9 cellular contexts compared by ENCODE assay signal in the genomic region with DNA sequence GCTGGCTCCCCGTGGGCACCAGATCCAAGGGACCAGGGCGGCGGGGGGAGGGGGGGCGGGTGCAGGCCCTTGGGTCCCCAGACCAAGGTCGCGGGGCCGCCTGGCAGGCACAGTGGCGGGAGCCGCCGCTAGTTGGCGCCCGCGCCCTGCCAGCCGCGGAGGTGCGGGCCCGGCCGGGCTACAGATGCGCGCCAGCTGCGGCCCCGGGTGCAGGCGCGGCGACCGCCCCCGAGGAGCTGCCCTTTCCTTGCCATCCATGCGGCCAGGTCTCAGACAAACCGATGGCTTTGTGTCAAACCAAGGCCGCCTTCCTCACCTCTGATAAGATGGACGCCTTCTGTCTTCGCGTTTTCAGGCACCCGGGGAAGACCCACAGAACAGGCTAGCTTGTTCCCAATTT. TPM values are rescaled to one million over a fixed set of nuclear protein-coding genes. Genes with fewer than 3 reads are reported as not detected.
DNase-seq lines count a peak whose midpoint lies in the region; ATAC-seq lines count a peak whose summit lies in the region.
"Had no signal": no experiment of that assay in that cellular context is flagged by ENCODE, and none has a peak within 500 bp of the region (broad histone marks: within the 10 kb centered on the region; RNA-seq: fewer than 3 reads in every experiment).

No MANE protein-coding gene starts in this region.

- H3K36me3 Mint-ChIP-seq in naive B cell, result peaks cover 0 to 4% of the 10 kb centered on the region in 2 donors

- peak overlapping the region; percentile 41 for H3K4me2 ChIP-seq in Karpas-422 (ENCODE audit: low read depth, low read length, poor library complexity, severe bottlenecking)

- peak overlapping the region; percentile 34 to 72 (median 60) for H3K4me3 Mint-ChIP-seq in naive B cell

- H4K20me1 ChIP-seq in Karpas-422 (ENCODE audit: insufficient read depth, low read depth, low read length), result peaks cover 10% of the 10 kb centered on the region; the same call in 1 of the 2 replicates

- H3K79me2 ChIP-seq in Karpas-422 (ENCODE audit: low read length), result peaks cover 23% of the 10 kb centered on the region

- intact Hi-C loops in aorta (cut with DNase I), result loop anchor here in 1 of 2 donors (5.0 to 10.0 kb wide), 3 partner anchors 105 to 273 kb away; no protein-coding TSS in a partner anchor

- no peaks in the 10 kb centered on the region for H3K27me3 Mint-ChIP-seq in naive B cell

- 0 out of 2 replicates have a peak overlapping the region, but pooled peaks have one; percentile 8 for H3K9ac ChIP-seq in Karpas-422 (ENCODE audit: low read length)

- H3K4me1 Mint-ChIP-seq in naive B cell, result peaks cover 32 to 51% (median 51%) of the 10 kb centered on the region in 3 donors

- peak overlapping the region in 2 of 6 donors; percentile 65 to 93 for H3K27ac Mint-ChIP-seq in naive B cell

- H3K27me3 ChIP-seq in Karpas-422 (ENCODE audit: low read length) (no peaks in the 10 kb centered on the region), aorta (ENCODE audit: control insufficient read depth in 1 of 2, insufficient read depth in 2 of 2, low read length in 1 of 2) (no peaks in the 10 kb centered on the region)

- H3K4me3 ChIP-seq in Karpas-422 (ENCODE audit: low read length), result peak overlapping the region; percentile 34; the same call in 1 of the 2 replicates
- no peak overlapping the region for H3K4me3 ChIP-seq in aorta (ENCODE audit: low read length in 2 of 2)

- no peaks in the 10 kb centered on the region for H3K9me2 ChIP-seq in Karpas-422 (replicated peaks; ENCODE audit: insufficient read depth, low read length)

- DNase-seq in DMS79 (lab: John Stamatoyannopoulos, UW), result peak; percentile 18
- peak; percentile 81 for DNase-seq in Karpas-422
- peak; percentile 71 for DNase-seq in activated CD4-positive, alpha-beta T cell treated with anti-CD3 and anti-CD28 coated beads for 48 hours
- peak; percentile 84 for DNase-seq in ecto neural progenitor cell (ENCODE audit: low spot score)
- peak; percentile 72 for DNase-seq in naive B cell
- DNase-seq in aorta, result no peak

- H3K27ac ChIP-seq in Karpas-422 (ENCODE audit: low read length) (no peak overlapping the region), aorta (ENCODE audit: low read depth in 1 of 2, low read length in 2 of 2) (no peak overlapping the region)

- no peaks in the 10 kb centered on the region for H3K36me3 ChIP-seq in Karpas-422 (ENCODE audit: insufficient read depth, low read length)
- no peaks in the 10 kb centered on the region for H3K36me3 ChIP-seq in aorta (ENCODE audit: control insufficient read depth in 1 of 2, insufficient read depth in 2 of 2, low read length in 1 of 2)

- no peak overlapping the region for H2AFZ ChIP-seq in Karpas-422 (ENCODE audit: low read length)

- 4 to 8% methylated on average over 21 to 34 of the region's 34 CpGs for WGBS in aorta, 2 donors

- H3K9me3 ChIP-seq in Karpas-422 (ENCODE audit: low read length) (no peaks in the 10 kb centered on the region), aorta (ENCODE audit: control insufficient read depth, low read length) (no peaks in the 10 kb centered on the region)

- H3K4me1 ChIP-seq in Karpas-422 (ENCODE audit: low read length) (peaks cover 40% of the 10 kb centered on the region), aorta (ENCODE audit: control insufficient read depth in 1 of 2, insufficient read depth in 2 of 2, low read length in 2 of 2) (no peaks in the 10 kb centered on the region)

- no peaks in the 10 kb centered on the region for H3K9me3 Mint-ChIP-seq in naive B cell

- ATAC-seq in naive B cell (ENCODE audit: low read depth in 2 of 2), result peak; percentile 9 to 17
- peak; percentile 55 for ATAC-seq in aorta (ENCODE audit: low FRiP score)
- no peak for ATAC-seq in HG02610 (IDR thresholded peaks at IDR 0.05; ENCODE audit: unreplicated experiment)
- no peak for ATAC-seq in HG03280 (IDR thresholded peaks at IDR 0.05; ENCODE audit: unreplicated experiment)

RNA-seq across cellular contexts. Expression of a gene that starts 2.2 kb away (rescaled TPM):
- total RNA-seq in Karpas-422 (2014; rRNA removed; shearing (Covaris generic); ENCODE audit: low replicate concordance), result 35.2 and 36.6 TPM in 2 replicates
- polyA plus RNA-seq in naive B cell (ENCODE audit: low read depth in 6 of 6), result 10 to 100 TPM; 14.7 to 28.7 (median 18.2) TPM
- total RNA-seq in aorta, result 1 to 10 TPM; 2.9 to 4.4 TPM
- polyA plus RNA-seq in aorta, result 1 to 10 TPM; 1.1 to 1.3 TPM
- total RNA-seq: LHCN-M2 had no signal

Comparison
In these comparisons a context has a peak if more than half of its experiments do, and no peak if none do; other contexts are left out.
1. DNase-seq: peak in DMS79 (single experiment), Karpas-422 (single experiment), activated CD4-positive, alpha-beta T cell treated with anti-CD3 and anti-CD28 coated beads for 48 hours (single experiment), ecto neural progenitor cell (single experiment) and naive B cell (single experiment); none in aorta (0 of 2).
2. ATAC-seq: peak in naive B cell (2 of 2) and aorta (single experiment); none in HG02610 (single experiment) and HG03280 (single experiment).